10 cellular contexts compared by ENCODE assay signal in the genomic region with DNA sequence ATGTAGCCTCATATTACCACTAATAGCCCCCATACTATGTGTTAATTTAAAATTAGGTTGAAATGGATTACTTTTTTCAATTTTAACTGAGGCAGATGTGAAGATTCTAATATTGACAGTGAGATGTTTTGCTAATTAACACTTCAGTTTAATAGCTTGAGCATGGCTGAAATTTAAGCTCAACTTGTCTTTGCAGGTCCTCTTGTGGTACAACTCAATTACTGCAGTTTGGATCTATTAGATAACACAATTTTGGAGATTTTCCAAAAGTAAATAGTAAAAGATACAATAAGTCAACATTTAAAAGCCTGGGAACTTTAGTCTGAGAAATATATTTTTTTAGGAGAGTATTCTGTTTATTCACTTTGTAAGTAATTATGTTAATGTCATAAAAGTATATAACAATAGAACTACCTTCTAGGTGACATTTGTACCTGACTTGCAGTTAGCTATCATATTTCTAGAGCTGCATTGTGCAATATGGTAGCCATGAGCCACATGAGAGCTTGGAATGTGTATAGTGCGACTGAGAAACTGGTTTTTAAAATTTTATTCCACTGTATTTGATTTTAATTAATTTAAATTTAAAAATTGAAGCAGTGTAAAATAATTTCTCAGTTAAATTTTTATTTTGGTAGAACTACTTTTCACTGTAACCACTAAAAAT.
A peak's percentile ranks its signal among the peaks of the same experiment; 100 is the strongest.
DNase-seq lines count a peak whose midpoint lies in the region; ATAC-seq, FAIRE-seq and TF ChIP-seq lines count a peak whose summit lies in the region.
"Had no signal": no experiment of that assay in that cellular context is flagged by ENCODE, and none has a peak within 500 bp of the region (broad histone marks: within the 10 kb centered on the region; RNA-seq: fewer than 3 reads in every experiment).

No MANE protein-coding gene starts in this region.

- H3K27me3 Mint-ChIP-seq in HFFc6 (ENCODE audit: insufficient read depth): no peaks in the 10 kb centered on the region

- H3K27ac ChIP-seq in kidney (ENCODE audit: low read depth in 2 of 2, low read length in 2 of 2): no peak overlapping the region

- H3K9me3 ChIP-seq in kidney (ENCODE audit: control insufficient read depth in 1 of 2, low read length in 2 of 2): no peaks in the 10 kb centered on the region

- H3K36me3 Mint-ChIP-seq in HFFc6 (ENCODE audit: low read depth): no peaks in the 10 kb centered on the region

- no peaks in the 10 kb centered on the region for H3K4me1 Mint-ChIP-seq in HFFc6 (ENCODE audit: low read depth)

- FAIRE-seq in D721Med (lab: Jason Lieb, UNC): no peak
- FAIRE-seq in kidney (lab: Jason Lieb, UNC): peak; percentile 95

- intact Hi-C loops in kidney (cut with DNase I): no loop called here

- H3K9ac ChIP-seq in kidney (ENCODE audit: low read length in 2 of 2): no peak overlapping the region

- TF ChIP-seq CTCF in D721Med (IDR thresholded peaks at IDR 0.05; ENCODE audit: insufficient read depth, missing control alignments) (peak; percentile 47), HFFc6 (IDR thresholded peaks at IDR 0.05) (peak; percentile 37; the same call in 1 of the 2 replicates), kidney (IDR thresholded peaks at IDR 0.05; ENCODE audit: borderline replicate concordance, extremely low read depth, insufficient read depth) (peak; percentile 28)

- H3K4me3 ChIP-seq in kidney (ENCODE audit: low read length in 2 of 2): no peak overlapping the region

- no peak overlapping the region for H3K27ac Mint-ChIP-seq in HFFc6

- ATAC-seq in GM21723 (IDR thresholded peaks at IDR 0.05; ENCODE audit: unreplicated experiment) (no peak), HG02981 (IDR thresholded peaks at IDR 0.05; ENCODE audit: unreplicated experiment) (no peak)

- H3K9me3 Mint-ChIP-seq in HFFc6: no peaks in the 10 kb centered on the region; the same call in 1 of the 2 replicates

- H3K4me1 ChIP-seq in kidney (ENCODE audit: control insufficient read depth in 1 of 2, insufficient read depth in 1 of 2, low read depth in 1 of 2, low read length in 2 of 2): no peaks in the 10 kb centered on the region

- no peak for DNase-seq in D721Med (ENCODE audit: insufficient read length, low spot score)
- no peak for DNase-seq in HFFc6
- peak; percentile 25 for DNase-seq in SK-MEL-5 (ENCODE audit: low read depth, low spot score)
- DNase-seq in kidney: no peak
- DNase-seq in central memory CD4-positive, alpha-beta T cell: no peak
- DNase-seq in iPS-NIHi7 (ENCODE audit: extremely low spot score): no peak
- DNase-seq: cerebellar nuclear complex; stimulated activated CD4-positive, alpha-beta T cell treated with anti-CD3 and anti-CD28 coated beads, Interleukin-1b, Interleukin-23, amount 100 ng/mL, for 48 hours had no signal

- in situ Hi-C loops in SK-MEL-5 (cut with HindIII; ENCODE audit: low pct_unique_long_range_greater_than_20kb, low sequenced_read_pairs): no loop called here

- H3K36me3 ChIP-seq in kidney (ENCODE audit: control insufficient read depth in 1 of 2, insufficient read depth in 2 of 2, low read length in 2 of 2): no peaks in the 10 kb centered on the region

- H3K4me3 Mint-ChIP-seq in HFFc6: no peak overlapping the region
